15 cellular contexts compared by ENCODE assay signal in the genomic region with DNA sequence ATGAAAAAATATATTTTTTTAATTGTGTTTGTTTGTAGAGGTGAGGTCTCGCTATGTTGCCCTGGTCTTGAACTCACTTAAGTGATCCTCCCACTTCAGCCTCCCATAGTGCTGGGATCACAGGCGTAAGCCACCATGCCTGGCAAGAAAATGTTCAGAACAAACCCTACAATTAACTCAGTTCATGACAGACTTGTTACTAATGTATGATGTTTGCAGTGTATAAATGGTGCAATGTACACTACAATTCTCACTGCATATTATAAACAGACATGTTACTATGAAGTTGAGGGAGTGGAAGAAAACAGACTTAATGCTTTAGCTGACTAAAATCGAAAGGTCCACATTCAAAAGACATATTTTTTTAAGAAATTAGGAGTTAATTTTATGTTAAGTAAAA. TPM values are rescaled to one million over a fixed set of nuclear protein-coding genes. Genes with fewer than 3 reads are reported as not detected.
DNase-seq lines count a peak whose midpoint lies in the region; ATAC-seq and TF ChIP-seq lines count a peak whose summit lies in the region.
"Had no signal": no experiment of that assay in that cellular context is flagged by ENCODE, and none has a peak within 500 bp of the region (broad histone marks: within the 10 kb centered on the region; RNA-seq: fewer than 3 reads in every experiment).

No MANE protein-coding gene starts in this region.

- DNase-seq in stimulated activated naive CD8-positive, alpha-beta T cell treated with anti-CD3 and anti-CD28 coated beads, Interleukin-15, Interleukin-2, amounts not matched to agents 100 U/mL and 50 U/mL, for 24 hours, result no peak
- DNase-seq in T-cell, result no peak
- no peak for DNase-seq in effector memory CD8-positive, alpha-beta T cell
- no peak for DNase-seq in HPDE6-E6E7 (ENCODE audit: extremely low spot score)
- no peak for DNase-seq in endothelial cell (ENCODE audit: low spot score)
- DNase-seq: C1 segment of cervical spinal cord, H9, NCI-H1092 treated with DMSO at 0.1 percent for 48 hours, NCI-H146, NCI-H2029 treated with DMSO at 0.1 percent for 48 hours, NCI-H2171 treated with DMSO at 0.1 percent for 48 hours, NCI-H446 treated with DMSO at 0.1 percent for 48 hours had no signal

- H3K4me3 Mint-ChIP-seq in stimulated activated naive CD8-positive, alpha-beta T cell treated with anti-CD3 and anti-CD28 coated beads, Interleukin-15, Interleukin-2, amounts not matched to agents 100 ng/mL and 50 ng/mL, for 24 hours, result no peak overlapping the region
- H3K4me3 Mint-ChIP-seq in T-cell, result no peak overlapping the region
- no peak overlapping the region for H3K4me3 Mint-ChIP-seq in effector memory CD8-positive, alpha-beta T cell
- no peak overlapping the region for H3K4me3 Mint-ChIP-seq in endothelial cell (ENCODE audit: unreplicated experiment)
- H3K4me3 Mint-ChIP-seq: H9 had no signal

- no peaks in the 10 kb centered on the region for H3K9me3 Mint-ChIP-seq in stimulated activated naive CD8-positive, alpha-beta T cell treated with anti-CD3 and anti-CD28 coated beads, Interleukin-15, Interleukin-2, amounts not matched to agents 100 ng/mL and 50 ng/mL, for 24 hours
- H3K9me3 Mint-ChIP-seq in T-cell, result no peaks in the 10 kb centered on the region
- H3K9me3 Mint-ChIP-seq in effector memory CD8-positive, alpha-beta T cell, result no peaks in the 10 kb centered on the region
- H3K9me3 Mint-ChIP-seq in endothelial cell (ENCODE audit: unreplicated experiment), result no peaks in the 10 kb centered on the region
- H3K9me3 Mint-ChIP-seq: H9 had no signal

- TF ChIP-seq CTCF in endothelial cell (IDR thresholded peaks at IDR 0.05; ENCODE audit: unreplicated experiment), result no peak

- peaks cover 6% of the 10 kb centered on the region for H3K36me3 Mint-ChIP-seq in stimulated activated naive CD8-positive, alpha-beta T cell treated with anti-CD3 and anti-CD28 coated beads, Interleukin-15, Interleukin-2, amounts not matched to agents 100 ng/mL and 50 ng/mL, for 24 hours (ENCODE audit: low read depth)
- H3K36me3 Mint-ChIP-seq in T-cell (peaks cover 3% of the 10 kb centered on the region), endothelial cell (ENCODE audit: low read depth, unreplicated experiment) (no peaks in the 10 kb centered on the region)
- peaks cover 54% of the 10 kb centered on the region for H3K36me3 Mint-ChIP-seq in effector memory CD8-positive, alpha-beta T cell (ENCODE audit: insufficient read depth)

- no peak for ATAC-seq in stimulated activated naive CD8-positive, alpha-beta T cell treated with anti-CD3 and anti-CD28 coated beads, Interleukin-15, Interleukin-2, amounts not matched to agents 100 U/mL and 50 U/mL, for 24 hours
- ATAC-seq in T-cell (replicated peaks in 1 of 4), result peak in 1 of 4 experiments; percentile 17
- ATAC-seq in effector memory CD8-positive, alpha-beta T cell (replicated peaks), result no peak
- no peak for ATAC-seq in GM19455 (IDR thresholded peaks at IDR 0.05; ENCODE audit: unreplicated experiment)
- ATAC-seq: Right ventricle myocardium inferior had no signal

- H3K27me3 Mint-ChIP-seq in stimulated activated naive CD8-positive, alpha-beta T cell treated with anti-CD3 and anti-CD28 coated beads, Interleukin-15, Interleukin-2, amounts not matched to agents 100 ng/mL and 50 ng/mL, for 24 hours, result no peaks in the 10 kb centered on the region
- H3K27me3 Mint-ChIP-seq in T-cell, result no peaks in the 10 kb centered on the region
- no peaks in the 10 kb centered on the region for H3K27me3 Mint-ChIP-seq in effector memory CD8-positive, alpha-beta T cell
- H3K27me3 Mint-ChIP-seq in endothelial cell (ENCODE audit: unreplicated experiment), result no peaks in the 10 kb centered on the region

- POLR2A ChIA-PET in T-cell (lab: Charles Lee), result interaction anchor here in 1 of 2 donors (0.6 to 0.7 kb wide), 2 partner anchors 139 to 1723 kb away, joined by 3 read pairs; a partner anchor contains a TSS

- CTCF ChIA-PET in T-cell (lab: Charles Lee), result interaction anchor here in 1 of 2 donors (0.7 to 1.0 kb wide), 2 partner anchors 26 to 159 kb away, joined by 3 read pairs; no protein-coding TSS in a partner anchor

- H3K4me1 Mint-ChIP-seq in stimulated activated naive CD8-positive, alpha-beta T cell treated with anti-CD3 and anti-CD28 coated beads, Interleukin-15, Interleukin-2, amounts not matched to agents 100 ng/mL and 50 ng/mL, for 24 hours (ENCODE audit: low read depth), result peaks cover 76% of the 10 kb centered on the region
- H3K4me1 Mint-ChIP-seq in T-cell (peaks cover 76 to 84% (median 81%) of the 10 kb centered on the region in 3 donors), endothelial cell (ENCODE audit: unreplicated experiment) (peaks cover 57% of the 10 kb centered on the region)
- H3K4me1 Mint-ChIP-seq in effector memory CD8-positive, alpha-beta T cell (ENCODE audit: low read depth in 2 of 2), result peaks cover 46 to 77% of the 10 kb centered on the region in 2 donors

- peak overlapping the region; percentile 21 for H3K27ac Mint-ChIP-seq in stimulated activated naive CD8-positive, alpha-beta T cell treated with anti-CD3 and anti-CD28 coated beads, Interleukin-15, Interleukin-2, amounts not matched to agents 100 ng/mL and 50 ng/mL, for 24 hours
- H3K27ac Mint-ChIP-seq in T-cell (peak overlapping the region; percentile 48 to 66), endothelial cell (ENCODE audit: unreplicated experiment) (no peak overlapping the region)
- H3K27ac Mint-ChIP-seq in effector memory CD8-positive, alpha-beta T cell, result peak overlapping the region; percentile 42 to 76

RNA-seq across cellular contexts. Expression of a gene that starts 59.0 kb away (rescaled TPM):
- total RNA-seq in T-cell, result 10 to 100 TPM; 56.3 to 78.0 (median 63.8) TPM
- 29.4 TPM for total RNA-seq in endothelial cell (ENCODE audit: unreplicated experiment)
